ENCODE assay signal across 8 cellular contexts in the genomic region with DNA sequence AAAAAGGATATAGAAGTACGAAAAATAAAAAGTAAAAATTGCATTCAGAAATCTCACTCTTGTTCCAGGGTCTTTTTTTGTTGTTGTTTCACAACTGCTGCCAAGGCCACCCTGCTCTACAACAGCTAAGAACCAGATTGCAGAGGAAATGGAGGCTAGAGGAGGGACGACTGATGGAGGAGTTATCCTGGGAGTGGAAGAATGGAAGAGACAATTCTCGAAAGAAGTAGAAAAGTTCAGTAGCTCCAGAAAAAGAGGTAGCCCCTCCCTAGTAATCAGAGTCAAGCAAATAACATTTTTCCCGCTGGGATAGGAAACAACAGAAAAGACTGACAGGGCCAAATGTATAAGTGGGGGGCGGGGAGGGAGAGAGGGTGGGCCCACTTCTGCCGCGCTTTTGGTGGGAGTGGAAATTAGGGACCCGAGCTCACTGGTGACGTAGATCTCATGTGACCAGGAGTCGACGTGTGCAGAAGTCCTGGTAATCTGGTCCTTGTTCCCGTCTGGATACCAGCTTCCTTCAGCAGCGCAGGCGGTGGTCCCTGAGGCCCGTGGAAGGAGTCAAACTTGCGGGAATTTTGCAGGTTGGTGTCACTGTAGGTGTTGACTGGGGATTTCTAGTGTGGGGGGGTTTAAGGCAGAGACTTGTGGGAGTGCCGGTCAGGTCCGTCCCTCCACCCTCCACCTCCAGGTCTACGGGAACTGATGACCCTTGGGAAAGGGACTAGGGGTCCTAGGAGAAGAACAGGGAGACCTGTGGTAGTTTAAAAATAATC. TPM values are rescaled to one million over a fixed set of nuclear protein-coding genes. Genes with fewer than 3 reads are reported as not detected.
DNase-seq lines count a peak whose midpoint lies in the region; ATAC-seq and TF ChIP-seq lines count a peak whose summit lies in the region.

A gene with protein sequence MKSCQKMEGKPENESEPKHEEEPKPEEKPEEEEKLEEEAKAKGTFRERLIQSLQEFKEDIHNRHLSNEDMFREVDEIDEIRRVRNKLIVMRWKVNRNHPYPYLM (plus strand): TSS at position 484 of the 776 bp plus-strand sequence. CDS start 1,179 bp downstream, outside the sequence.

- TF ChIP-seq CTCF in CD14-positive monocyte (IDR thresholded peaks at IDR 0.05), result no peak
- no peak for TF ChIP-seq CTCF in HCT116 (IDR thresholded peaks at IDR 0.05 in 2 of 3, conservative IDR thresholded peaks at IDR 0.05 in 1 of 3; ENCODE audit: borderline replicate concordance in 1 of 3, insufficient read depth in 1 of 3, low read depth in 2 of 3, low read length in 2 of 3)

- H3K79me2 ChIP-seq in HCT116 (ENCODE audit: insufficient read depth, low read length), result 0 out of 2 replicates have a peak, but pooled peaks cover 9% of the 10 kb centered on the region

- peaks cover 0 to 7% (median 0%) of the 10 kb centered on the region in 3 donors for H3K27me3 Mint-ChIP-seq in CD14-positive monocyte (ENCODE audit: low read depth in 3 of 3)

- CTCF ChIA-PET in HCT116 (lab: Charles Lee), result no interaction called here

- POLR2A ChIA-PET in HCT116 (lab: Charles Lee), result interaction anchor here (1.3 kb wide), 1 partner anchor 20 kb away, joined by 3 read pairs; a partner anchor contains a TSS

- H3K36me3 ChIP-seq in HCT116 (ENCODE audit: control insufficient read depth in 1 of 2, insufficient read depth in 2 of 2, low read length in 2 of 2), result no peaks in the 10 kb centered on the region; a peak in 1 of 4 replicates

- TSS peak; percentile 45 for BruUV-seq in HCT116 (replicated peaks; lab: Mats Ljungman, UMichigan)

- TF ChIP-seq POLR2A in HCT116 (IDR thresholded peaks at IDR 0.05; ENCODE audit: borderline replicate concordance, extremely low read depth, insufficient read depth, insufficient read length), result peak; percentile 69

- peak within 1 kb of the TSS; percentile 64 for H3K27ac ChIP-seq in HCT116 (ENCODE audit: low read depth, low read length)

- DNase-seq in CD14-positive monocyte (ENCODE audit: low spot score) (no peak), HCT116 (ENCODE audit: low read depth, low spot score) (peak; percentile 29), NCI-H82 treated with DMSO at 0.1 percent for 48 hours (lab: John Stamatoyannopoulos, UW; ENCODE audit: unreplicated experiment) (peak; percentile 60), cerebellar cortex (ENCODE audit: low spot score) (peak; percentile 83), iPS-NIHi7 (ENCODE audit: extremely low spot score) (peak; percentile 63), retina (peak; percentile 80)
- no peak for DNase-seq in stimulated activated CD4-positive, alpha-beta T cell treated with anti-CD3 and anti-CD28 coated beads, Interleukin-2, amount 100 ng/mL, for 24 hours

- H3K27me3 ChIP-seq in HCT116 (ENCODE audit: insufficient read depth, low read length), result no peaks in the 10 kb centered on the region

- intact Hi-C loops in CD14-positive monocyte (cut with micrococcal nuclease), result no loop called here
- intact Hi-C loops in HCT116 (cut with micrococcal nuclease), result no loop called here

- peak within 1 kb of the TSS; percentile 84 for H3K9ac ChIP-seq in HCT116 (ENCODE audit: low read length)

- H3K27ac Mint-ChIP-seq in CD14-positive monocyte, result peak within 1 kb of the TSS in 4 of 7 donors; percentile 40 to 83 (median 56)

- H3K4me3 ChIP-seq in HCT116 (replicated peaks in 1 of 2; ENCODE audit: low read depth in 1 of 2, low read length in 2 of 2), result peak within 1 kb of the TSS; percentile 65 to 77

- H2AFZ ChIP-seq in HCT116 (ENCODE audit: low read depth, low read length, poor library complexity, severe bottlenecking), result no peak within 1 kb of the TSS

- RAD21 ChIA-PET in HCT116 (lab: Charles Lee; ENCODE audit: low non-redundant PET in 1 of 2, low total read pairs in 2 of 2, uncharacterized antibody in 2 of 2, unreplicated experiment in 2 of 2), result no interaction called here

- peaks cover 3 to 7% of the 10 kb centered on the region in 2 experiments; a peak in 3 of 4 replicates for H3K4me1 ChIP-seq in HCT116 (ENCODE audit: control insufficient read depth in 1 of 2, insufficient read depth in 2 of 2, low read length in 2 of 2)

- no peaks in the 10 kb centered on the region for H3K9me3 ChIP-seq in HCT116 (ENCODE audit: control insufficient read depth in 1 of 2, insufficient read depth in 1 of 2, low read depth in 1 of 2, low read length in 2 of 2)

- H3K4me2 ChIP-seq in HCT116 (ENCODE audit: low read length), result peak within 1 kb of the TSS; percentile 81

- peak within 1 kb of the TSS; percentile 87 to 93 for H3K4me3 Mint-ChIP-seq in CD14-positive monocyte

- H3K4me1 Mint-ChIP-seq in CD14-positive monocyte, result peaks cover 17% of the 10 kb centered on the region

- H4K20me1 ChIP-seq in HCT116 (ENCODE audit: insufficient read depth), result no peaks in the 10 kb centered on the region

- H3K36me3 Mint-ChIP-seq in CD14-positive monocyte, result no peaks in the 10 kb centered on the region

- H3K9me3 Mint-ChIP-seq in CD14-positive monocyte, result peaks cover 0 to 1% (median 0%) of the 10 kb centered on the region in 7 donors

- no peaks in the 10 kb centered on the region for H3K9me2 ChIP-seq in HCT116 (ENCODE audit: insufficient read depth)

- ATAC-seq in HCT116, result peak; percentile 92
- ATAC-seq in HG02588 (IDR thresholded peaks at IDR 0.05; ENCODE audit: unreplicated experiment), result no peak

- no peak for TF ChIP-seq RAD21 in HCT116 (IDR thresholded peaks at IDR 0.05; ENCODE audit: low read depth)

TF ChIP-seq in HCT116, 20 proteins besides CTCF, POLR2A, EP300 and RAD21:
- TF ChIP-seq JUND (IDR thresholded peaks at IDR 0.05), result no peak
- TF ChIP-seq POLR2AphosphoS5 (IDR thresholded peaks at IDR 0.05; ENCODE audit: low read depth, low read length), result peak; percentile 86
- no peak for TF ChIP-seq SP1 (IDR thresholded peaks at IDR 0.05; ENCODE audit: low read depth)

RNA-seq across cellular contexts. Expression of the gene that starts here (rescaled TPM):
- 1 to 10 TPM in 1 of 2 donors, under 1 TPM in 1; 0.49 to 2.2 TPM for polyA plus RNA-seq in CD14-positive monocyte
- 28.8 TPM for total RNA-seq in HCT116 (2021; ENCODE audit: unreplicated experiment)
- polyA plus RNA-seq in HCT116 (2012), result 16.9 and 18.9 TPM in 2 replicates

Comparison
In these comparisons a context has a peak if more than half of its experiments do, and no peak if none do; other contexts are left out.
1. DNase-seq: peak in HCT116 (single experiment), NCI-H82 treated with DMSO at 0.1 percent for 48 hours (single experiment), cerebellar cortex (single experiment), iPS-NIHi7 (single experiment) and retina (single experiment); none in CD14-positive monocyte (single experiment) and stimulated activated CD4-positive, alpha-beta T cell treated with anti-CD3 and anti-CD28 coated beads, Interleukin-2, amount 100 ng/mL, for 24 hours (0 of 2).